ENCODE assay signal across 8 cellular contexts in genomic region chr3:156816794-156817741, GRCh38. TPM values are rescaled to one million over a fixed set of nuclear protein-coding genes. Genes with fewer than 3 reads are reported as not detected.
DNase-seq lines count a peak whose midpoint lies in the region; ATAC-seq and TF ChIP-seq lines count a peak whose summit lies in the region.

No MANE protein-coding gene starts in this region.

- no peaks in the 10 kb centered on the region for H3K27me3 Mint-ChIP-seq in osteocyte (ENCODE audit: unreplicated experiment)

- peak in 1 of 2 donors; percentile 82 for TF ChIP-seq POLR2A in thyroid gland (IDR thresholded peaks at IDR 0.05)

- H3K4me1 ChIP-seq in thyroid gland: peaks cover 3 to 11% of the 10 kb centered on the region in 2 donors

- H3K36me3 Mint-ChIP-seq in osteocyte (ENCODE audit: unreplicated experiment): no peaks in the 10 kb centered on the region

- H3K36me3 ChIP-seq in thyroid gland: no peaks in the 10 kb centered on the region

- in situ Hi-C loops in KBM-7 (cut with MboI; ENCODE audit: low pct_unique_long_range_greater_than_20kb, low sequenced_read_pairs): no loop called here

- H3K27me3 ChIP-seq in thyroid gland: no peaks in the 10 kb centered on the region

- peaks cover 72% of the 10 kb centered on the region for H3K4me1 Mint-ChIP-seq in osteocyte (ENCODE audit: unreplicated experiment)

- no peaks in the 10 kb centered on the region for H3K9me3 ChIP-seq in thyroid gland

- TF ChIP-seq CTCF in osteocyte (IDR thresholded peaks at IDR 0.05): peak; percentile 21
- no peak for TF ChIP-seq CTCF in thyroid gland (IDR thresholded peaks at IDR 0.05)

- WGBS in thyroid gland, 2 donors: 5 to 7% methylated on average over 26 to 51 of the region's 72 CpGs

- peak overlapping the region; percentile 60 to 76 (median 63) for H3K4me3 ChIP-seq in thyroid gland (replicated peaks in 1 of 3)

- DNase-seq in EL: peak; percentile 93
- peak; percentile 97 for DNase-seq in KBM-7
- DNase-seq in SK-N-DZ (ENCODE audit: low spot score): peak; percentile 62
- peak; percentile 94 for DNase-seq in activated naive CD4-positive, alpha-beta T cell treated with anti-CD3 and anti-CD28 coated beads, Interleukin-2, amount 50 U/mL, for 16 hours
- DNase-seq in glomerular visceral epithelial cell (ENCODE audit: extremely low spot score): peak; percentile 91
- DNase-seq in osteocyte (ENCODE audit: extremely low spot score, unreplicated experiment): peak; percentile 98
- DNase-seq in thyroid gland: peak; percentile 84 to 85

- H3K4me3 Mint-ChIP-seq in osteocyte (ENCODE audit: unreplicated experiment): peak overlapping the region; percentile 73

- ATAC-seq in GM21723 (IDR thresholded peaks at IDR 0.05; ENCODE audit: unreplicated experiment): peak; percentile 77

- H3K9me3 Mint-ChIP-seq in osteocyte (ENCODE audit: unreplicated experiment): no peaks in the 10 kb centered on the region

- intact Hi-C loops in thyroid gland (cut with DNase I): loop anchor here (10.0 kb wide), 2 partner anchors 142 to 318 kb away; partner anchors contain the start of gene TIPARP

- peak overlapping the region; percentile 98 for H3K27ac Mint-ChIP-seq in osteocyte (ENCODE audit: unreplicated experiment)

- peak overlapping the region; percentile 69 to 77 (median 77) for H3K27ac ChIP-seq in thyroid gland

RNA-seq across cellular contexts. Expression of gene LEKR1, which starts 9.1 kb away (rescaled TPM):
- polyA plus RNA-seq in SK-N-DZ (2014; cell fraction: cytosol; rRNA removed): not detected in 2 replicates
- not detected in 2 replicates for polyA plus RNA-seq in SK-N-DZ (2014; cell fraction: nucleus; rRNA removed)
- total RNA-seq in osteocyte (0.55 and 1.0 TPM in 2 replicates), thyroid gland (1 to 10 TPM; 6.3 to 7.5 (median 6.8) TPM)

Comparison
In these comparisons a context has a peak if more than half of its experiments do, and no peak if none do; other contexts are left out.
1. Peak in every context shown above with its lines: DNase-seq, ATAC-seq, H3K4me3 ChIP-seq and H3K27ac ChIP-seq.